ENCODE assay signal across 17 cellular contexts in the genomic region with DNA sequence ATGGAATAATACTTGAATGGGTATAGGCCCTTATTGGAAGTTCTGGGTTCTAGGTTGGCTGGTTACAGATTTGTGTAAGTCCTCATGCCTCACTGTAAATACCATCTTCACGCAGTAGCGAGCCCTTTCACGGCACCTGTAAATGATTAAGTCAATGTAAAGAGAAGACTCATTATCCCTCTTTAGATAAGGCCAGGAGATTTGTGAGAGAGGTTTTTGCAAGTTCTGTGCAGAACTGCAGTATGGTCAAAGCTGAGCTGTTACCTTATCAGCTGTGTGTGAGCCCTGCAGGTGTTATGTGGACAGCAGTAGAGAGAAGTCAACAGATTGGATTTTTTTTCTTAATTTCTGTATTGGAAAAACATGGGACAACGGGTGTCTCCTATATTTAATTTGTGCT.
"Had no signal": no experiment of that assay in that cellular context is flagged by ENCODE, and none has a peak within 500 bp of the region (broad histone marks: within the 10 kb centered on the region; RNA-seq: fewer than 3 reads in every experiment).

No MANE protein-coding gene starts in this region.

- H3K36me3 ChIP-seq: esophagus squamous epithelium, lower lobe of right lung, upper lobe of right lung had no signal

- H3K4me3 ChIP-seq: esophagus squamous epithelium, lower lobe of right lung, upper lobe of right lung had no signal

- DNase-seq: activated B cell treated with CpG ODN at 0.5 μM for 24 hours; activated CD4-positive, alpha-beta T cell treated with anti-CD3 and anti-CD28 coated beads for 48 hours; activated CD8-positive, alpha-beta T cell treated with anti-CD3 and anti-CD28 coated beads for 36 hours; activated naive CD4-positive, alpha-beta T cell; activated naive CD8-positive, alpha-beta T cell treated with anti-CD3 and anti-CD28 coated beads for 36 hours; activated T-cell treated with anti-CD3 and anti-CD28 coated beads, Interleukin-2, amount 50 U/mL, for 1 hour; amniotic stem cell; effector CD8-positive, alpha-beta T cell; esophagus squamous epithelium; islet precursor cell; lower lobe of right lung; nucleus accumbens; stimulated activated CD8-positive, alpha-beta memory T cell treated with anti-CD3 and anti-CD28 coated beads, Interleukin-4, amount 100 ng/mL, for 48 hours; stimulated activated naive CD4-positive, alpha-beta T cell; upper lobe of right lung had no signal

- H3K4me1 ChIP-seq: esophagus squamous epithelium, lower lobe of right lung had no signal

- ATAC-seq: activated CD8-positive, alpha-beta T cell treated with anti-CD3 and anti-CD28 coated beads for 36 hours; activated T-helper 17 cell treated with anti-CD3 and anti-CD28 coated beads, Interleukin-2, amount 50 U/mL, for 72 hours; lower lobe of right lung; natural killer cell treated with Interleukin-12 subunit alpha and Interleukin-12 subunit beta and Interleukin-15 and Interleukin-18, amount 100 ng/mL, for 72 hours; upper lobe of right lung had no signal

- H3K27me3 ChIP-seq: upper lobe of right lung had no signal

- H3K9me3 ChIP-seq: esophagus squamous epithelium, lower lobe of right lung, upper lobe of right lung had no signal

- H3K27ac ChIP-seq: esophagus squamous epithelium, lower lobe of right lung, upper lobe of right lung had no signal
